In the genomic region with DNA sequence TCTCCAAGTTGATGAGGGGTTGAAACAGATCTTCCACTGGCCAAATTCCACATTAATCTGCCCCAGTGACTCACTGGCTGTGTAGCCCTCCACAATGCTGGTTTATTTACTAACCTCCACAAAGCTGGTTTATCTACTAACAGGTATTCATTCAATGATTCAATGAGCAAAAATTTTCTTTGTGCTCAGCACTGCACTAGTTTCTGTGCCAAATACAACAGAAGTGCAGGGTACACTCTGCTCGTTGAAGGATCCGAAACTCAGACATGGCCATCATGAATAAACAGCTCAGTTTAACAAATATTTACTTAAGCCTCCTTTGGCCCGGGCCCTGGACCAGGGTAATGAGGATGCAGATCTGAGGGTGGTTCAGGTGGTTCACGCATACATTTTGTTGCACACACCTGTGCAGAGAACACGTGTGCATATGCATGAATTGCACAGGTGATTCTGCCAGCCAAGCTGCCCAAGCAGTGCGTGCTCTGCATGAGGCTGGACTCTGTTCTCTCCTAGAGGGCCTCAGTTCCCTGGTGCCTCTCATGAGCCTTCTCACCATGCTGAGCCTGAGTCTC, we compare ENCODE assay signal across 11 cellular contexts.
DNase-seq lines count a peak whose midpoint lies in the region; ATAC-seq and TF ChIP-seq lines count a peak whose summit lies in the region.
"Had no signal": no experiment of that assay in that cellular context is flagged by ENCODE, and none has a peak within 500 bp of the region (broad histone marks: within the 10 kb centered on the region; RNA-seq: fewer than 3 reads in every experiment).

No MANE protein-coding gene starts in this region.

- H3K79me2 ChIP-seq in PC-3 (ENCODE audit: low read length): no peaks in the 10 kb centered on the region

- ATAC-seq in PC-3: peak; percentile 87
- ATAC-seq in esophagus mucosa: peak; percentile 76
- no peak for ATAC-seq in HG02981 (IDR thresholded peaks at IDR 0.05; ENCODE audit: unreplicated experiment)
- no peak for ATAC-seq in HG02588 (IDR thresholded peaks at IDR 0.05; ENCODE audit: unreplicated experiment)

- H3K4me1 ChIP-seq in PC-3 (ENCODE audit: insufficient read depth, low read length) (peaks cover 41% of the 10 kb centered on the region), ascending aorta (no peaks in the 10 kb centered on the region)

- H3K36me3 ChIP-seq in PC-3 (ENCODE audit: low read depth, low read length) (no peaks in the 10 kb centered on the region), ascending aorta (peaks cover 4 to 40% of the 10 kb centered on the region in 2 donors)

- H3K4me2 ChIP-seq in PC-3 (ENCODE audit: low read length): peak overlapping the region; percentile 17

- H3K27me3 ChIP-seq in PC-3 (ENCODE audit: low read length) (no peaks in the 10 kb centered on the region), ascending aorta (no peaks in the 10 kb centered on the region)

- H3K9ac ChIP-seq in PC-3 (ENCODE audit: low read length): no peak overlapping the region

- no peaks in the 10 kb centered on the region for H3K9me2 ChIP-seq in PC-3 (replicated peaks; ENCODE audit: low read length)

- no peaks in the 10 kb centered on the region for H4K20me1 ChIP-seq in PC-3 (ENCODE audit: low read length)

- DNase-seq in HT-29 (ENCODE audit: low spot score): peak; percentile 38
- DNase-seq in PC-3: peak; percentile 99
- peak; percentile 24 for DNase-seq in skeletal muscle cell (ENCODE audit: low read depth)
- DNase-seq in ascending aorta (ENCODE audit: low spot score in 2 of 2): no peak
- DNase-seq in NCI-H1694 treated with DMSO at 0.1 percent for 48 hours (lab: John Stamatoyannopoulos, UW): no peak
- DNase-seq: activated T-cell treated with anti-CD3 and anti-CD28 coated beads for 4 hours, nucleus accumbens had no signal

- no peak overlapping the region for H2AFZ ChIP-seq in PC-3 (ENCODE audit: low read length)

- no peaks in the 10 kb centered on the region for H3F3A ChIP-seq in PC-3 (ENCODE audit: low read length, unreplicated experiment)

- H3K9me3 ChIP-seq in PC-3 (ENCODE audit: low read length) (no peaks in the 10 kb centered on the region), ascending aorta (no peaks in the 10 kb centered on the region)

- no peak overlapping the region for H3K4me3 ChIP-seq in PC-3 (ENCODE audit: low read length)
- no peak overlapping the region for H3K4me3 ChIP-seq in skeletal muscle cell (ENCODE audit: low read depth, low read length)
- H3K4me3 ChIP-seq in ascending aorta: no peak overlapping the region
- H3K4me3 ChIP-seq: coronary artery had no signal

- TF ChIP-seq CTCF in PC-3 (conservative IDR thresholded peaks at IDR 0.05; ENCODE audit: low read depth, low read length) (no peak), ascending aorta (IDR thresholded peaks at IDR 0.05) (no peak)

- intact Hi-C loops in PC-3 (cut with micrococcal nuclease): loop anchor here (1.0 to 5.0 kb wide), 4 partner anchors 27 to 101 kb away; partner anchors contain the start of gene UBTD2
- intact Hi-C loops in ascending aorta (cut with DNase I): no loop called here

- peak overlapping the region; percentile 63 for H3K27ac ChIP-seq in PC-3 (ENCODE audit: low read length)
- no peak overlapping the region for H3K27ac ChIP-seq in ascending aorta
- H3K27ac ChIP-seq: coronary artery had no signal

- POLR2A ChIA-PET in PC-3 (lab: Charles Lee; ENCODE audit: unreplicated experiment): interaction anchor here (0.5 to 0.6 kb wide), 3 partner anchors 25 to 926 kb away, joined by 3 to 6 read pairs (median 4); no protein-coding TSS in a partner anchor

- CTCF ChIA-PET in PC-3 (lab: Charles Lee): interaction anchor here (0.6 to 0.7 kb wide), 3 partner anchors 12 to 79 kb away, joined by 3 to 9 read pairs (median 3); no protein-coding TSS in a partner anchor

- no TSS peak for BruUV-seq in PC-3 (replicated peaks; lab: Mats Ljungman, UMichigan)

Comparison
In these comparisons a context has a peak if more than half of its experiments do, and no peak if none do; other contexts are left out.
1. DNase-seq: peak in HT-29 (single experiment), PC-3 (single experiment) and skeletal muscle cell (single experiment); none in ascending aorta (0 of 2) and NCI-H1694 treated with DMSO at 0.1 percent for 48 hours (single experiment).
2. ATAC-seq: peak in PC-3 (single experiment) and esophagus mucosa (single experiment); none in HG02981 (single experiment) and HG02588 (single experiment).